8 cellular contexts compared by ENCODE assay signal in genomic region chr20:62643521-62644043, GRCh38. TPM values are rescaled to one million over a fixed set of nuclear protein-coding genes. Genes with fewer than 3 reads are reported as not detected.
DNase-seq lines count a peak whose midpoint lies in the region; ATAC-seq and TF ChIP-seq lines count a peak whose summit lies in the region.

No MANE protein-coding gene starts in this region.

- peak overlapping the region; percentile 61 to 82 for H3K27ac ChIP-seq in right atrium auricular region

- DNase-seq in right atrium auricular region (ENCODE audit: low spot score) (no peak), Right ventricle myocardium inferior (ENCODE audit: missing footprints) (no peak), mesothelial cell of epicardium (ENCODE audit: low spot score in 2 of 2, unreplicated experiment in 2 of 2) (no peak), CD1c-positive myeloid dendritic cell (ENCODE audit: extremely low spot score) (no peak), GM10266 (ENCODE audit: extremely low spot score) (no peak), NCI-H2081 (lab: John Stamatoyannopoulos, UW) (no peak)

- peaks cover 0 to 67% of the 10 kb centered on the region in 2 donors for H3K4me1 ChIP-seq in right atrium auricular region

- H3K36me3 ChIP-seq in right atrium auricular region = no peaks in the 10 kb centered on the region

- intact Hi-C loops in Right ventricle myocardium inferior (cut with DNase I) = loop anchor here (2.0 kb wide), 1 partner anchor 19 kb away; no protein-coding TSS in a partner anchor

- H3K4me3 Mint-ChIP-seq in brain (peak overlapping the region; percentile 39 to 74 (median 62)), mesothelial cell of epicardium (peak overlapping the region; percentile 43)

- H3K4me3 ChIP-seq in right atrium auricular region = peak overlapping the region; percentile 52 to 59

- ATAC-seq in Right ventricle myocardium inferior (no peak), GM21367 (IDR thresholded peaks at IDR 0.05; ENCODE audit: unreplicated experiment) (no peak)

- H3K36me3 Mint-ChIP-seq in brain (no peaks in the 10 kb centered on the region), mesothelial cell of epicardium (no peaks in the 10 kb centered on the region)

- H3K27me3 Mint-ChIP-seq in brain (peaks cover 31% of the 10 kb centered on the region), mesothelial cell of epicardium (ENCODE audit: low read depth) (peaks cover 67% of the 10 kb centered on the region)

- H3K9me3 Mint-ChIP-seq in brain (peaks cover 0 to 6% (median 0%) of the 10 kb centered on the region in 5 experiments), mesothelial cell of epicardium (no peaks in the 10 kb centered on the region)

- H3K4me1 Mint-ChIP-seq in brain (peaks cover 32% of the 10 kb centered on the region), mesothelial cell of epicardium (peaks cover 3% of the 10 kb centered on the region)

- peaks cover 3 to 4% of the 10 kb centered on the region in 2 donors for H3K27me3 ChIP-seq in right atrium auricular region

- H3K27ac Mint-ChIP-seq in brain (peak overlapping the region in 1 of 5 experiments; percentile 16), mesothelial cell of epicardium (no peak overlapping the region)

- H3K9me3 ChIP-seq in right atrium auricular region = no peaks in the 10 kb centered on the region

- TF ChIP-seq CTCF in right atrium auricular region (IDR thresholded peaks at IDR 0.05) (no peak), brain (conservative IDR thresholded peaks at IDR 0.05) (no peak), mesothelial cell of epicardium (IDR thresholded peaks at IDR 0.05; ENCODE audit: unreplicated experiment) (no peak), GM10266 (IDR thresholded peaks at IDR 0.05; ENCODE audit: control insufficient read depth, insufficient read depth, low read depth, missing control alignments) (no peak)

RNA-seq across cellular contexts. Expression of gene SLCO4A1, which starts 1.3 kb away (rescaled TPM):
- 10 to 100 TPM; 13.4 to 19.8 TPM for total RNA-seq in right atrium auricular region
- total RNA-seq in Right ventricle myocardium inferior = 15.5 TPM
- polyA plus RNA-seq in brain (ENCODE audit: insufficient read depth, low read depth, low replicate concordance) = 18.2 TPM
- total RNA-seq in mesothelial cell of epicardium = 3.7 to 4.5 TPM (median 4.3 TPM) in 3 replicates
